Comparison of ENCODE assay signal across 11 cellular contexts in genomic region chr3:67678665-67679064, GRCh38. TPM values are rescaled to one million over a fixed set of nuclear protein-coding genes. Genes with fewer than 3 reads are reported as not detected.
DNase-seq lines count a peak whose midpoint lies in the region; ATAC-seq and TF ChIP-seq lines count a peak whose summit lies in the region.
"Had no signal": no experiment of that assay in that cellular context is flagged by ENCODE, and none has a peak within 500 bp of the region (broad histone marks: within the 10 kb centered on the region; RNA-seq: fewer than 3 reads in every experiment).

No MANE protein-coding gene starts in this region.

- H3K9ac ChIP-seq in MM.1S (ENCODE audit: low read length): no peak overlapping the region

- peak overlapping the region; percentile 63; the same call in 1 of the 2 replicates for H3K27ac ChIP-seq in MM.1S (ENCODE audit: low read length)
- H3K27ac ChIP-seq: thoracic aorta had no signal

- H3K36me3 ChIP-seq in MM.1S (replicated peaks; ENCODE audit: insufficient read depth, low read length): no peaks in the 10 kb centered on the region
- H3K36me3 ChIP-seq: thoracic aorta had no signal

- DNase-seq in stimulated activated CD4-positive, alpha-beta T cell treated with anti-CD3 and anti-CD28 coated beads, Interleukin-1b, Interleukin-23, amount 100 ng/mL, for 48 hours: peak; percentile 13
- DNase-seq in stimulated activated CD4-positive, alpha-beta T cell treated with anti-CD3 and anti-CD28 coated beads, Interleukin-4, amount 100 ng/mL, for 4 hours: no peak
- DNase-seq in MM.1S (peak; percentile 89), NCI-H2171 treated with DMSO at 0.1 percent for 48 hours (lab: John Stamatoyannopoulos, UW) (no peak), left ventricle myocardium superior (no peak), COR-L47 (lab: John Stamatoyannopoulos, UW) (no peak)
- DNase-seq: NCI-H345, SW 1271 had no signal

- TF ChIP-seq CTCF in MM.1S (IDR thresholded peaks at IDR 0.05; ENCODE audit: low read length): no peak

- H2AFZ ChIP-seq in MM.1S (ENCODE audit: low read length): no peak overlapping the region

- peak overlapping the region; percentile 26; the same call in 1 of the 2 replicates for H3K4me2 ChIP-seq in MM.1S (ENCODE audit: low read depth, low read length)

- intact Hi-C loops in left ventricle myocardium superior (cut with micrococcal nuclease): no loop called here

- H4K20me1 ChIP-seq in MM.1S (ENCODE audit: insufficient read depth, low read length): no peaks in the 10 kb centered on the region

- ATAC-seq in HG02588 (IDR thresholded peaks at IDR 0.05; ENCODE audit: unreplicated experiment) (peak; percentile 78), left ventricle myocardium superior (no peak), HG03196 (IDR thresholded peaks at IDR 0.05; ENCODE audit: unreplicated experiment) (no peak)

- peaks cover 12% of the 10 kb centered on the region for H3F3A ChIP-seq in MM.1S (ENCODE audit: insufficient read depth, low read length)

- H3K27me3 ChIP-seq in MM.1S (replicated peaks; ENCODE audit: insufficient read depth, low read length): no peaks in the 10 kb centered on the region

- no peaks in the 10 kb centered on the region for H3K9me2 ChIP-seq in MM.1S (replicated peaks; ENCODE audit: insufficient read depth, low read length)

- no peaks in the 10 kb centered on the region for H3K9me3 ChIP-seq in MM.1S (replicated peaks; ENCODE audit: insufficient read depth, low read length)
- H3K9me3 ChIP-seq: thoracic aorta had no signal

- peaks cover 31% of the 10 kb centered on the region for H3K4me1 ChIP-seq in MM.1S (ENCODE audit: low read length)

- H3K79me2 ChIP-seq in MM.1S (ENCODE audit: low read length): no peaks in the 10 kb centered on the region

- no peak overlapping the region for H3K4me3 ChIP-seq in MM.1S (ENCODE audit: low read length)
- H3K4me3 ChIP-seq: thoracic aorta had no signal

RNA-seq across cellular contexts. Expression of gene SUCLG2, which starts 24.3 kb away (rescaled TPM):
- total RNA-seq in left ventricle myocardium superior: 122 TPM

Comparison
In these comparisons a context has a peak if more than half of its experiments do, and no peak if none do; other contexts are left out.
1. DNase-seq: peak in stimulated activated CD4-positive, alpha-beta T cell treated with anti-CD3 and anti-CD28 coated beads, Interleukin-1b, Interleukin-23, amount 100 ng/mL, for 48 hours (single experiment) and MM.1S (single experiment); none in stimulated activated CD4-positive, alpha-beta T cell treated with anti-CD3 and anti-CD28 coated beads, Interleukin-4, amount 100 ng/mL, for 4 hours (0 of 2), NCI-H2171 treated with DMSO at 0.1 percent for 48 hours (single experiment), left ventricle myocardium superior (single experiment) and COR-L47 (single experiment).